Comparison of ENCODE assay signal across 8 cellular contexts in the genomic region with DNA sequence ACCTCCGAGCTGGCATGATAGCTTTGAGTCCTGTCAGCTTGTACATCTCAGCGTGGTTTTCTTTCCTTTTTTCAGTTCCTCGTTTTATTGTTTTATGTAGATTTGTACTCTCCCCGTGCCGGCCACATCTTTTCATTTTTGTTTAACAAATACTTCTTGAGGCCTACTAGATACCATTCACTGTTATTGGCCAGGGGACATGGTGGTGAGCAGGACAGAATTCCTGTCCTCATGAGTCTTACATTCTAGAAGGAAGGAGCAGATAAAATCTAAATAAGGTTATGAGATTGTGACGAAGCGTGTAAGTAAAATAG. TPM values are rescaled to one million over a fixed set of nuclear protein-coding genes. Genes with fewer than 3 reads are reported as not detected.
A peak's percentile ranks its signal among the peaks of the same experiment; 100 is the strongest.
DNase-seq lines count a peak whose midpoint lies in the region; ATAC-seq and TF ChIP-seq lines count a peak whose summit lies in the region.

No MANE protein-coding gene starts in this region.

- 32 to 45% methylated on average over 4 to 7 of the region's 7 CpGs for WGBS in ectodermal cell, 2 experiments
- 7 to 9% (median 7%) methylated on average over 7 of the region's 7 CpGs for WGBS in ovary, 3 donors

- no peaks in the 10 kb centered on the region for H3K9me2 ChIP-seq in MM.1S (replicated peaks; ENCODE audit: insufficient read depth, low read length)

- peaks cover 59% of the 10 kb centered on the region for H3K79me2 ChIP-seq in MM.1S (ENCODE audit: low read length)

- ATAC-seq in GM21717 (IDR thresholded peaks at IDR 0.05; ENCODE audit: unreplicated experiment): peak; percentile 46

- H3K27me3 ChIP-seq in MM.1S (replicated peaks; ENCODE audit: insufficient read depth, low read length) (no peaks in the 10 kb centered on the region), ectodermal cell (ENCODE audit: control insufficient read depth, insufficient read depth, low read length, poor library complexity, severe bottlenecking) (no peaks in the 10 kb centered on the region), ovary (no peaks in the 10 kb centered on the region)

- H3F3A ChIP-seq in MM.1S (ENCODE audit: insufficient read depth, low read length): peaks cover 9% of the 10 kb centered on the region

- H3K4me3 ChIP-seq in GM12875 (ENCODE audit: low read depth, low read length) (peak overlapping the region; percentile 94), MM.1S (ENCODE audit: low read length) (peak overlapping the region; percentile 96), ectodermal cell (ENCODE audit: insufficient read depth, low read depth, low read length) (peak overlapping the region; percentile 47), ovary (peak overlapping the region; percentile 86)

- no peak for TF ChIP-seq EP300 in ovary (IDR thresholded peaks at IDR 0.05)

- no peaks in the 10 kb centered on the region for H4K20me1 ChIP-seq in MM.1S (ENCODE audit: insufficient read depth, low read length)

- H2AFZ ChIP-seq in MM.1S (ENCODE audit: low read length): peak overlapping the region; percentile 71

- no peaks in the 10 kb centered on the region for H3K36me3 ChIP-seq in MM.1S (replicated peaks; ENCODE audit: insufficient read depth, low read length)
- no peaks in the 10 kb centered on the region for H3K36me3 ChIP-seq in ectodermal cell (ENCODE audit: control insufficient read depth, insufficient read depth, low read length)
- no peaks in the 10 kb centered on the region for H3K36me3 ChIP-seq in ovary

- DNase-seq in MM.1S: peak; percentile 50
- no peak for DNase-seq in ovary
- no peak for DNase-seq in GDM1 (lab: John Stamatoyannopoulos, UW)
- DNase-seq in posterior vena cava (ENCODE audit: low spot score): no peak
- no peak for DNase-seq in effector CD8-positive, alpha-beta T cell (lab: John Stamatoyannopoulos, UW)

- H3K9me3 ChIP-seq in MM.1S (replicated peaks; ENCODE audit: insufficient read depth, low read length): no peaks in the 10 kb centered on the region
- no peaks in the 10 kb centered on the region for H3K9me3 ChIP-seq in ectodermal cell (ENCODE audit: control insufficient read depth, low read length)
- no peaks in the 10 kb centered on the region for H3K9me3 ChIP-seq in ovary

- intact Hi-C loops in ovary (cut with DNase I) (loop anchor here in 2 of 4 donors (5.0 to 10.0 kb wide), 3 partner anchors 175 to 1815 kb away; partner anchors contain the start of gene ZFP37 (in 1 of the 2)), posterior vena cava (cut with DNase I) (loop anchor here in 1 of 2 donors (10.0 kb wide), 1 partner anchor 177 kb away; no protein-coding TSS in a partner anchor)

- H3K4me2 ChIP-seq in MM.1S (ENCODE audit: low read depth, low read length): peak overlapping the region; percentile 58

- H3K27ac ChIP-seq in MM.1S (ENCODE audit: low read length): peak overlapping the region; percentile 61; the same call in 1 of the 2 replicates
- H3K27ac ChIP-seq in ectodermal cell (ENCODE audit: insufficient read depth, low read depth, low read length, poor library complexity, severe bottlenecking): no peak overlapping the region
- H3K27ac ChIP-seq in ovary: peak overlapping the region; percentile 82 to 83

- TF ChIP-seq POLR2A in ovary (IDR thresholded peaks at IDR 0.05): no peak

- peak overlapping the region; percentile 69; the same call in 1 of the 2 replicates for H3K9ac ChIP-seq in MM.1S (ENCODE audit: low read length)

- H3K4me1 ChIP-seq in MM.1S (ENCODE audit: low read length): peaks cover 16% of the 10 kb centered on the region
- H3K4me1 ChIP-seq in ectodermal cell (ENCODE audit: control insufficient read depth, insufficient read depth, low read length): peaks cover 7% of the 10 kb centered on the region
- peaks cover 14% of the 10 kb centered on the region for H3K4me1 ChIP-seq in ovary (ENCODE audit: insufficient read depth)

- TF ChIP-seq CTCF in GM12875 (IDR thresholded peaks at IDR 0.05; ENCODE audit: borderline replicate concordance, insufficient read depth, low read depth, low read length) (no peak), MM.1S (IDR thresholded peaks at IDR 0.05; ENCODE audit: low read length) (no peak), ovary (IDR thresholded peaks at IDR 0.05) (no peak)

RNA-seq across cellular contexts. Expression of gene UGCG, which starts 1.2 kb away (rescaled TPM):
- 25.1 TPM for polyA plus RNA-seq in ectodermal cell (2013, experiment 1 of 4)
- polyA plus RNA-seq in ectodermal cell (2013, experiment 2 of 4): 20.8 TPM
- 19.4 TPM for polyA plus RNA-seq in ectodermal cell (2013, experiment 3 of 4)
- polyA plus RNA-seq in ectodermal cell (2013, experiment 4 of 4): 20.1 TPM
- total RNA-seq in ovary (10 to 100 TPM; 18.6 to 74.1 (median 22.5) TPM), posterior vena cava (10 to 100 TPM; 21.0 to 32.7 TPM)
- 10 to 100 TPM; 13.1 to 15.5 TPM for polyA plus RNA-seq in ovary
